In genomic region chr16:53599548-53599947, GRCh38 we compare ENCODE assay signal across 24 cellular contexts.
"Had no signal": no experiment of that assay in that cellular context is flagged by ENCODE, and none has a peak within 500 bp of the region (broad histone marks: within the 10 kb centered on the region; RNA-seq: fewer than 3 reads in every experiment).

No MANE protein-coding gene starts in this region.

- H3K27me3 ChIP-seq: brain microvascular endothelial cell, dorsolateral prefrontal cortex had no signal

- H3K27ac ChIP-seq: brain microvascular endothelial cell, coronary artery had no signal

- H3K36me3 ChIP-seq: brain microvascular endothelial cell had no signal

- ATAC-seq: activated T-cell treated with anti-CD3 and anti-CD28 coated beads, Interleukin-2, amount 50 U/mL, for 72 hours; esophagus mucosa had no signal

- DNase-seq: activated CD4-positive, alpha-beta memory T cell treated with anti-CD3 and anti-CD28 coated beads, Interleukin-2, amount 10 ng/mL, durations not matched to agents 7 days and 5 days; activated CD4-positive, alpha-beta T cell treated with anti-CD3 and anti-CD28 coated beads for 4 hours; activated CD4-positive, alpha-beta T cell treated with anti-CD3 and anti-CD28 coated beads, Interleukin-2, amount 10 ng/mL, durations not matched to agents 7 days and 5 days; activated CD4-positive, alpha-beta T cell treated with anti-CD3 and anti-CD28 coated beads, Interleukin-2, amount 50 U/mL, for 4 hours; activated CD4-positive, CD25-positive, alpha-beta regulatory T cell; activated CD4-positive, CD25-positive, alpha-beta regulatory T cell treated with anti-CD3 and anti-CD28 coated beads, Interleukin-2, amount 50 U/mL, for 72 hours; activated CD8-positive, alpha-beta memory T cell treated with anti-CD3 and anti-CD28 coated beads, Interleukin-2, amount 50 U/mL, for 48 hours; activated gamma-delta T cell; activated naive CD4-positive, alpha-beta T cell; activated naive CD4-positive, alpha-beta T cell treated with anti-CD3 and anti-CD28 coated beads, Interleukin-2, amount 10 ng/mL, durations not matched to agents 7 days and 5 days; activated naive CD8-positive, alpha-beta T cell treated with anti-CD3 and anti-CD28 coated beads, Interleukin-2, amount 10 ng/mL, durations not matched to agents 7 days and 5 days; activated T-cell treated with anti-CD3 and anti-CD28 coated beads for 4 hours; activated T-cell treated with anti-CD3 and anti-CD28 coated beads, Interleukin-2, amount 50 U/mL, for 24 hours; activated T-cell treated with anti-CD3 and anti-CD28 coated beads, Interleukin-2, amount 50 U/mL, for 72 hours; amniotic stem cell; anterior cingulate cortex; brain microvascular endothelial cell; dorsolateral prefrontal cortex; effector memory CD4-positive, alpha-beta T cell; endodermal cell; foreskin fibroblast; head of caudate nucleus had no signal

- H3K4me3 ChIP-seq: coronary artery, dorsolateral prefrontal cortex had no signal
